Comparison of ENCODE assay signal across 26 cellular contexts in genomic region chr11:112339566-112339965, GRCh38.
"Had no signal": no experiment of that assay in that cellular context is flagged by ENCODE, and none has a peak within 500 bp of the region (broad histone marks: within the 10 kb centered on the region; RNA-seq: fewer than 3 reads in every experiment).

No MANE protein-coding gene starts in this region.

- H3K4me1 Mint-ChIP-seq: activated CD4-positive, alpha-beta T cell treated with anti-CD3 and anti-CD28 coated beads, Interleukin-2, amount 10 ng/mL, durations not matched to agents 24 days and 14 days; activated naive CD4-positive, alpha-beta T cell treated with anti-CD3 and anti-CD28 coated beads, Interleukin-2, amount 50 U/mL, for 24 hours had no signal

- H3K9me3 Mint-ChIP-seq: activated CD4-positive, alpha-beta T cell treated with anti-CD3 and anti-CD28 coated beads, Interleukin-2, amount 10 ng/mL, durations not matched to agents 24 days and 14 days; activated CD8-positive, alpha-beta T cell treated with anti-CD3 and anti-CD28 coated beads for 36 hours; activated T-cell treated with anti-CD3 and anti-CD28 coated beads, Interleukin-2, amount 50 U/mL, for 72 hours; activated T-helper 2 cell treated with anti-CD3 and anti-CD28 coated beads, Interferon-gamma antibody, Interleukin-2, Interleukin-4, amounts not matched to agents 10 μg/mL and 5 μg/mL and 100 μg/mL, durations not matched to agents 14 hours and 24 hours and 36 hours; T-helper 1 cell treated with Interleukin-12 subunit alpha and Interleukin-12 subunit beta and Interleukin-4 antibody, amounts not matched to agents 30 μg/mL and 1 μg/mL, for 36 hours; T-helper 2 cell treated with Interferon-gamma antibody and Interleukin-4, amounts not matched to agents 5 μg/mL and 100 μg/mL, for 36 hours had no signal

- ATAC-seq: activated CD8-positive, alpha-beta T cell treated with anti-CD3 and anti-CD28 coated beads for 36 hours; activated T-cell treated with anti-CD3 and anti-CD28 coated beads, Interleukin-2, amount 50 U/mL, for 72 hours; body of pancreas; PC-3; Right ventricle myocardium inferior had no signal

- H3K9me3 ChIP-seq: adrenal gland, body of pancreas, breast epithelium, Peyer's patch had no signal

- H3K4me1 ChIP-seq: adrenal gland, breast epithelium had no signal

- H3K36me3 ChIP-seq: adrenal gland, breast epithelium, Peyer's patch had no signal

- H3K4me3 ChIP-seq: adrenal gland, body of pancreas, breast epithelium, Peyer's patch had no signal

- H3K27ac Mint-ChIP-seq: activated CD4-positive, alpha-beta T cell treated with anti-CD3 and anti-CD28 coated beads, Interleukin-2, amount 10 ng/mL, durations not matched to agents 24 days and 14 days; activated CD8-positive, alpha-beta T cell treated with anti-CD3 and anti-CD28 coated beads for 36 hours; activated naive CD4-positive, alpha-beta T cell treated with anti-CD3 and anti-CD28 coated beads, Interleukin-2, amount 50 U/mL, for 24 hours; activated T-cell treated with anti-CD3 and anti-CD28 coated beads, Interleukin-2, amount 50 U/mL, for 72 hours; activated T-helper 2 cell treated with anti-CD3 and anti-CD28 coated beads, Interferon-gamma antibody, Interleukin-2, Interleukin-4, amounts not matched to agents 10 μg/mL and 5 μg/mL and 100 μg/mL, durations not matched to agents 14 hours and 24 hours and 36 hours; T-helper 1 cell treated with Interleukin-12 subunit alpha and Interleukin-12 subunit beta and Interleukin-4 antibody, amounts not matched to agents 30 μg/mL and 1 μg/mL, for 36 hours; T-helper 2 cell treated with Interferon-gamma antibody and Interleukin-4, amounts not matched to agents 5 μg/mL and 100 μg/mL, for 36 hours had no signal

- H3K27me3 Mint-ChIP-seq: activated CD4-positive, alpha-beta T cell treated with anti-CD3 and anti-CD28 coated beads, Interleukin-2, amount 10 ng/mL, durations not matched to agents 24 days and 14 days; activated CD8-positive, alpha-beta T cell treated with anti-CD3 and anti-CD28 coated beads for 36 hours; activated naive CD4-positive, alpha-beta T cell treated with anti-CD3 and anti-CD28 coated beads, Interleukin-2, amount 50 U/mL, for 24 hours had no signal

- H3K27ac ChIP-seq: adrenal gland, body of pancreas, breast epithelium, KMS-11, Peyer's patch, RWPE1 had no signal

- H3K4me3 Mint-ChIP-seq: activated CD4-positive, alpha-beta T cell treated with anti-CD3 and anti-CD28 coated beads, Interleukin-2, amount 10 ng/mL, durations not matched to agents 24 days and 14 days; activated CD8-positive, alpha-beta T cell treated with anti-CD3 and anti-CD28 coated beads for 36 hours; activated naive CD4-positive, alpha-beta T cell treated with anti-CD3 and anti-CD28 coated beads, Interleukin-2, amount 50 U/mL, for 24 hours; activated T-cell treated with anti-CD3 and anti-CD28 coated beads, Interleukin-2, amount 50 U/mL, for 72 hours; T-helper 1 cell treated with Interleukin-12 subunit alpha and Interleukin-12 subunit beta and Interleukin-4 antibody, amounts not matched to agents 30 μg/mL and 1 μg/mL, for 36 hours; T-helper 2 cell treated with Interferon-gamma antibody and Interleukin-4, amounts not matched to agents 5 μg/mL and 100 μg/mL, for 36 hours had no signal

- H3K27me3 ChIP-seq: adrenal gland, body of pancreas, breast epithelium, Peyer's patch had no signal

- DNase-seq: activated CD4-positive, alpha-beta T cell treated with anti-CD3 and anti-CD28 coated beads, Interleukin-2, amount 10 ng/mL, durations not matched to agents 24 days and 14 days; activated CD4-positive, alpha-beta T cell treated with anti-CD3 and anti-CD28 coated beads, Interleukin-2, amount 50 U/mL, for 4 hours; activated CD8-positive, alpha-beta T cell treated with anti-CD3 and anti-CD28 coated beads for 36 hours; activated gamma-delta T cell; activated naive CD4-positive, alpha-beta T cell treated with Interleukin-2 at 50 U/mL for 16 hours; activated T-cell treated with anti-CD3 and anti-CD28 coated beads, Interleukin-2, amount 50 U/mL, for 1 hour; activated T-cell treated with anti-CD3 and anti-CD28 coated beads, Interleukin-2, amount 50 U/mL, for 72 hours; adrenal gland; body of pancreas; NCI-H1694; NCI-H1930; NCI-H2081 treated with DMSO at 0.1 percent for 48 hours; NCI-H2171 treated with DMSO at 0.1 percent for 48 hours; NCI-H2227 treated with DMSO at 0.1 percent for 48 hours; NCI-H524 treated with DMSO at 0.1 percent for 48 hours; PC-3; SIG-M5 had no signal
